ENCODE assay signal across 13 cellular contexts in genomic region chr6:26200918-26201721, GRCh38.
DNase-seq lines count a peak whose midpoint lies in the region; ATAC-seq and TF ChIP-seq lines count a peak whose summit lies in the region.
"Had no signal": no experiment of that assay in that cellular context is flagged by ENCODE, and none has a peak within 500 bp of the region (broad histone marks: within the 10 kb centered on the region; RNA-seq: fewer than 3 reads in every experiment).

No MANE protein-coding gene starts in this region.

- H3K36me3 Mint-ChIP-seq in activated T-helper 2 cell treated with anti-CD3 and anti-CD28 coated beads, Interferon-gamma antibody, Interleukin-2, Interleukin-4, amounts not matched to agents 10 μg/mL and 5 μg/mL and 100 μg/mL, durations not matched to agents 14 hours and 24 hours and 36 hours (ENCODE audit: low read depth) = no peaks in the 10 kb centered on the region
- H3K36me3 Mint-ChIP-seq in nephron progenitor cell (ENCODE audit: low read depth) = no peaks in the 10 kb centered on the region
- peaks cover 29% of the 10 kb centered on the region for H3K36me3 Mint-ChIP-seq in MCF 10A (ENCODE audit: insufficient read depth, unreplicated experiment)

- peaks cover 5% of the 10 kb centered on the region; the same call in 1 of the 2 replicates for H3K36me3 ChIP-seq in MG63
- H3K36me3 ChIP-seq: prostate gland had no signal

- no peaks in the 10 kb centered on the region for H3K9me3 ChIP-seq in MG63
- H3K9me3 ChIP-seq: prostate gland, SK-N-SH had no signal

- CTCF ChIA-PET in MCF 10A (lab: Yijun Ruan, JAX) = no interaction called here

- H3K27ac Mint-ChIP-seq in activated T-helper 2 cell treated with anti-CD3 and anti-CD28 coated beads, Interferon-gamma antibody, Interleukin-2, Interleukin-4, amounts not matched to agents 10 μg/mL and 5 μg/mL and 100 μg/mL, durations not matched to agents 14 hours and 24 hours and 36 hours = peak overlapping the region; percentile 83
- H3K27ac Mint-ChIP-seq in nephron progenitor cell (peak overlapping the region; percentile 22), MCF 10A (ENCODE audit: low read depth, unreplicated experiment) (no peak overlapping the region)

- H3K9me3 Mint-ChIP-seq in activated T-helper 2 cell treated with anti-CD3 and anti-CD28 coated beads, Interferon-gamma antibody, Interleukin-2, Interleukin-4, amounts not matched to agents 10 μg/mL and 5 μg/mL and 100 μg/mL, durations not matched to agents 14 hours and 24 hours and 36 hours = no peaks in the 10 kb centered on the region
- no peaks in the 10 kb centered on the region for H3K9me3 Mint-ChIP-seq in nephron progenitor cell
- no peaks in the 10 kb centered on the region for H3K9me3 Mint-ChIP-seq in MCF 10A (ENCODE audit: unreplicated experiment)

- peaks cover 35% of the 10 kb centered on the region for H3K4me1 Mint-ChIP-seq in activated T-helper 2 cell treated with anti-CD3 and anti-CD28 coated beads, Interferon-gamma antibody, Interleukin-2, Interleukin-4, amounts not matched to agents 10 μg/mL and 5 μg/mL and 100 μg/mL, durations not matched to agents 14 hours and 24 hours and 36 hours (ENCODE audit: low read depth)
- H3K4me1 Mint-ChIP-seq in nephron progenitor cell (peaks cover 33% of the 10 kb centered on the region), MCF 10A (ENCODE audit: insufficient read depth, unreplicated experiment) (peaks cover 12% of the 10 kb centered on the region)

- peak overlapping the region; percentile 72 for H3K4me3 ChIP-seq in MG63

- H3K27me3 Mint-ChIP-seq in activated T-helper 2 cell treated with anti-CD3 and anti-CD28 coated beads, Interferon-gamma antibody, Interleukin-2, Interleukin-4, amounts not matched to agents 10 μg/mL and 5 μg/mL and 100 μg/mL, durations not matched to agents 14 hours and 24 hours and 36 hours (ENCODE audit: low read depth) = no peaks in the 10 kb centered on the region
- H3K27me3 Mint-ChIP-seq in nephron progenitor cell (ENCODE audit: low read depth, poor library complexity) = peaks cover 8% of the 10 kb centered on the region
- no peaks in the 10 kb centered on the region for H3K27me3 Mint-ChIP-seq in MCF 10A (ENCODE audit: insufficient read depth, unreplicated experiment)

- ATAC-seq in sciatic nerve = no peak

- TF ChIP-seq CTCF in nephron progenitor cell (IDR thresholded peaks at IDR 0.05) = no peak
- TF ChIP-seq CTCF in MCF 10A (IDR thresholded peaks at IDR 0.05; ENCODE audit: unreplicated experiment) = no peak

- POLR2A ChIA-PET in MCF 10A (lab: Yijun Ruan, JAX) = interaction anchor here (0.6 to 17.8 kb wide), 13 partner anchors 14 to 1692 kb away, joined by 3 to 728 read pairs (median 4); a partner anchor contains a TSS

- no TSS peak for BruUV-seq in MCF 10A (replicated peaks; lab: Mats Ljungman, UMichigan)

- intact Hi-C loops in activated T-helper 2 cell treated with anti-CD3 and anti-CD28 coated beads, Interferon-gamma antibody, Interleukin-2, Interleukin-4, amounts not matched to agents 10 μg/mL and 5 μg/mL and 100 μg/mL, durations not matched to agents 14 hours and 24 hours and 36 hours (cut with micrococcal nuclease) = no loop called here
- intact Hi-C loops in sciatic nerve (cut with DNase I) (no loop called here), MCF 10A (cut with micrococcal nuclease) (no loop called here)

- H3K27me3 ChIP-seq in MG63 = no peaks in the 10 kb centered on the region

- H3K4me3 Mint-ChIP-seq in activated T-helper 2 cell treated with anti-CD3 and anti-CD28 coated beads, Interferon-gamma antibody, Interleukin-2, Interleukin-4, amounts not matched to agents 10 μg/mL and 5 μg/mL and 100 μg/mL, durations not matched to agents 14 hours and 24 hours and 36 hours (ENCODE audit: low read depth) = peak overlapping the region; percentile 69
- H3K4me3 Mint-ChIP-seq in nephron progenitor cell = peak overlapping the region; percentile 77
- no peak overlapping the region for H3K4me3 Mint-ChIP-seq in MCF 10A (ENCODE audit: unreplicated experiment)

- peak; percentile 36 for DNase-seq in NCI-H146 treated with DMSO at 0.1 percent for 48 hours (lab: John Stamatoyannopoulos, UW; ENCODE audit: unreplicated experiment)
- no peak for DNase-seq in NCI-H146 (lab: John Stamatoyannopoulos, UW)
- no peak for DNase-seq in MG63
- DNase-seq in activated T-helper 2 cell treated with anti-CD3 and anti-CD28 coated beads, Interferon-gamma antibody, Interleukin-2, Interleukin-4, amounts not matched to agents 10 μg/mL and 5 μg/mL and 100 μg/mL, durations not matched to agents 14 hours and 24 hours and 36 hours (ENCODE audit: low spot score) = no peak
- DNase-seq in nephron progenitor cell = no peak
- no peak for DNase-seq in T-helper 9 cell
- no peak for DNase-seq in sciatic nerve (ENCODE audit: low spot score)
- no peak for DNase-seq in MCF 10A (ENCODE audit: unreplicated experiment)
- DNase-seq: 8988T; head of caudate nucleus; SK-N-SH; stimulated activated CD4-positive, alpha-beta T cell treated with anti-CD3 and anti-CD28 coated beads, Interleukin-4, amount 100 ng/mL, for 24 hours had no signal
